Comparison of ENCODE assay signal across 30 cellular contexts in the genomic region with DNA sequence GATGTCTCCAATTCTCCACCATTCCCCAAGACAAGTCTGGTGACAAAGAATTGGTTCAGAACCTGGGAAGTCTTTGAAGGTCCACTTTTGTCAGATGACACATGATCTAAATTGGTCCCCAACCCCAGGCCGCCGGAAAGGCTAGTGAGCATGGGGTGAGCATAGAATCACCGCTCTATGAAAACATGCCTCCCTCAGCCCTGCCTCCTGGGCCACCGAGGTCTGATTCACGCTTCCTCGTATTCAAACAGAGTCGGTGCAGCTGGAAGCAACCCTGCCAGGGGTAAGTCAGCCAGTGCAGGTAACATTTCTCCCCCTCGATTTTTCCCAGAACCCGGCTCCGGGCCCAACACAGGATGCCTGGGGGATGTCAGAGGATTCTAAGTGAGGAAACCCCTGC. TPM values are rescaled to one million over a fixed set of nuclear protein-coding genes. Genes with fewer than 3 reads are reported as not detected.
DNase-seq lines count a peak whose midpoint lies in the region; ATAC-seq and TF ChIP-seq lines count a peak whose summit lies in the region.
"Had no signal": no experiment of that assay in that cellular context is flagged by ENCODE, and none has a peak within 500 bp of the region (broad histone marks: within the 10 kb centered on the region; RNA-seq: fewer than 3 reads in every experiment).

No MANE protein-coding gene starts in this region.

- H3K27ac Mint-ChIP-seq in T-helper 17 cell, result no peak overlapping the region
- H3K27ac Mint-ChIP-seq: activated CD4-positive, alpha-beta memory T cell treated with anti-CD3 and anti-CD28 coated beads for 36 hours; activated naive CD8-positive, alpha-beta T cell treated with anti-CD3 and anti-CD28 coated beads, Interleukin-2, amount 50 U/mL, for 24 hours; GM23338 had no signal

- in situ Hi-C loops in GM13977 (cut with MboI; ENCODE audit: low pct_unique_long_range_greater_than_20kb, low sequenced_read_pairs, unreplicated experiment), result no loop called here

- DNase-seq in heart left ventricle (peak in 3 of 5 donors; percentile 46 to 63 (median 54)), Right ventricle myocardium superior (no peak), left ventricle myocardium inferior (no peak), sigmoid colon (no peak), GM13977 (ENCODE audit: low spot score) (no peak), hypothalamus (lab: John Stamatoyannopoulos, UW) (no peak), T-helper 17 cell (no peak)
- DNase-seq: activated CD4-positive, alpha-beta memory T cell treated with anti-CD3 and anti-CD28 coated beads for 36 hours; activated CD4-positive, CD25-positive, alpha-beta regulatory T cell treated with anti-CD3 and anti-CD28 coated beads, Interleukin-2, amount 50 U/mL, for 72 hours; activated CD8-positive, alpha-beta memory T cell treated with anti-CD3 and anti-CD28 coated beads, Interleukin-2, amount 50 U/mL, for 4 hours; activated naive CD4-positive, alpha-beta T cell; activated naive CD8-positive, alpha-beta T cell treated with anti-CD3 and anti-CD28 coated beads, Interleukin-2, amount 50 U/mL, for 24 hours; DND-41; GF-D8; Kasumi-1; kidney glomerular epithelial cell; mesendoderm; NCI-H1417 treated with DMSO at 0.1 percent for 48 hours; NCI-H2081; NCI-H2227 treated with DMSO at 0.1 percent for 48 hours; NCI-H526; NK-92 treated with Interleukin-12 subunit alpha and Interleukin-12 subunit beta, amount 100 ng/mL, for 24 hours; posterior cingulate gyrus; stimulated activated CD4-positive, alpha-beta T cell treated with anti-CD3 and anti-CD28 coated beads, Interleukin-4, amount 100 ng/mL, for 1 hour; trophoblast cell had no signal

- no peak overlapping the region for H3K4me3 ChIP-seq in heart left ventricle
- no peak overlapping the region for H3K4me3 ChIP-seq in left ventricle myocardium inferior
- H3K4me3 ChIP-seq in sigmoid colon, result no peak overlapping the region
- H3K4me3 ChIP-seq: GM23338, SK-N-MC had no signal

- no peaks in the 10 kb centered on the region for H3K36me3 ChIP-seq in heart left ventricle
- H3K36me3 ChIP-seq in left ventricle myocardium inferior, result no peaks in the 10 kb centered on the region
- no peaks in the 10 kb centered on the region for H3K36me3 ChIP-seq in sigmoid colon

- intact Hi-C loops in heart left ventricle (cut with DNase I) (loop anchor here in 1 of 10 donors (5.0 kb wide), 1 partner anchor 33 kb away; no protein-coding TSS in a partner anchor), Right ventricle myocardium superior (cut with DNase I) (no loop called here), left ventricle myocardium inferior (cut with micrococcal nuclease) (no loop called here), sigmoid colon (cut with DNase I) (no loop called here)

- TF ChIP-seq POLR2A in heart left ventricle (IDR thresholded peaks at IDR 0.05), result peak in 1 of 2 donors; percentile 41
- TF ChIP-seq POLR2A in sigmoid colon (IDR thresholded peaks at IDR 0.05), result no peak

- H3K4me1 ChIP-seq in heart left ventricle (peaks cover 0 to 69% (median 36%) of the 10 kb centered on the region in 12 donors), left ventricle myocardium inferior (peaks cover 70% of the 10 kb centered on the region), sigmoid colon (peaks cover 0 to 44% (median 31%) of the 10 kb centered on the region in 4 donors)

- ATAC-seq in heart left ventricle, result peak in 3 of 4 donors; percentile 4 to 61 (median 49)
- no peak for ATAC-seq in Right ventricle myocardium superior (ENCODE audit: poor library complexity)
- no peak for ATAC-seq in T-helper 17 cell
- no peak for ATAC-seq in GM21381 (IDR thresholded peaks at IDR 0.05; ENCODE audit: unreplicated experiment)
- ATAC-seq: activated naive CD8-positive, alpha-beta T cell treated with anti-CD3 and anti-CD28 coated beads, Interleukin-2, amount 50 U/mL, for 24 hours; GM23338; sciatic nerve had no signal

- no peak for TF ChIP-seq EP300 in sigmoid colon (IDR thresholded peaks at IDR 0.05)

- peaks cover 5% of the 10 kb centered on the region for H3K36me3 Mint-ChIP-seq in T-helper 17 cell (ENCODE audit: low read depth)
- H3K36me3 Mint-ChIP-seq: activated CD4-positive, alpha-beta memory T cell treated with anti-CD3 and anti-CD28 coated beads for 36 hours had no signal

- H3K27me3 Mint-ChIP-seq in T-helper 17 cell, result peaks cover 7% of the 10 kb centered on the region
- H3K27me3 Mint-ChIP-seq: activated CD4-positive, alpha-beta memory T cell treated with anti-CD3 and anti-CD28 coated beads for 36 hours had no signal

- H3K27me3 ChIP-seq in heart left ventricle, result no peaks in the 10 kb centered on the region
- H3K27me3 ChIP-seq in left ventricle myocardium inferior (ENCODE audit: low read depth), result no peaks in the 10 kb centered on the region
- H3K27me3 ChIP-seq in sigmoid colon, result no peaks in the 10 kb centered on the region

- H3K9me3 ChIP-seq in heart left ventricle, result peaks cover 0 to 4% (median 0%) of the 10 kb centered on the region in 12 donors
- H3K9me3 ChIP-seq in left ventricle myocardium inferior (replicated peaks), result no peaks in the 10 kb centered on the region
- no peaks in the 10 kb centered on the region for H3K9me3 ChIP-seq in sigmoid colon
- H3K9me3 ChIP-seq in T-helper 17 cell (ENCODE audit: control insufficient read depth, low read length, poor library complexity, severe bottlenecking), result no peaks in the 10 kb centered on the region

- no peak for TF ChIP-seq CTCF in heart left ventricle (IDR thresholded peaks at IDR 0.05)
- no peak for TF ChIP-seq CTCF in left ventricle myocardium inferior (IDR thresholded peaks at IDR 0.05; ENCODE audit: borderline replicate concordance)
- no peak for TF ChIP-seq CTCF in sigmoid colon (IDR thresholded peaks at IDR 0.05)
- no peak for TF ChIP-seq CTCF in GM13977 (IDR thresholded peaks at IDR 0.05; ENCODE audit: extremely low read depth, insufficient read depth, missing control alignments)

- peaks cover 18% of the 10 kb centered on the region for H3K4me1 Mint-ChIP-seq in T-helper 17 cell

- WGBS in heart left ventricle, 4 donors, result 64 to 70% (median 68%) methylated on average over 7 to 10 of the region's 10 CpGs
- 87 to 88% methylated on average over 10 of the region's 10 CpGs for WGBS in sigmoid colon, 2 donors

- H3K27ac ChIP-seq in heart left ventricle, result peak overlapping the region in 11 of 12 donors; percentile 52 to 93 (median 78)
- peak overlapping the region; percentile 91 for H3K27ac ChIP-seq in left ventricle myocardium inferior (replicated peaks)
- H3K27ac ChIP-seq in sigmoid colon, result peak overlapping the region in 3 of 4 donors; percentile 82 to 92 (median 84)
- H3K27ac ChIP-seq: SK-N-MC had no signal

- H3K4me3 Mint-ChIP-seq in T-helper 17 cell, result no peak overlapping the region
- H3K4me3 Mint-ChIP-seq: activated CD4-positive, alpha-beta memory T cell treated with anti-CD3 and anti-CD28 coated beads for 36 hours; activated naive CD8-positive, alpha-beta T cell treated with anti-CD3 and anti-CD28 coated beads, Interleukin-2, amount 50 U/mL, for 24 hours; GM23338; neural crest cell had no signal

RNA-seq across cellular contexts. Expression of a gene that starts 33.9 kb away (rescaled TPM):
- total RNA-seq in heart left ventricle (10 to 100 TPM; 28.0 to 87.2 (median 45.0) TPM), Right ventricle myocardium superior (67.6 TPM), left ventricle myocardium inferior (65.2 TPM), sigmoid colon (10 to 100 TPM; 17.1 to 49.3 (median 28.3) TPM), T-helper 17 cell (100 to 1,000 TPM; 465 to 578 TPM)
- polyA plus RNA-seq in heart left ventricle (10 to 100 TPM; 14.4 to 24.2 TPM), sigmoid colon (10 to 100 TPM in 1 of 3 donors, 1 to 10 TPM in 2; 2.8 to 25.9 (median 3.6) TPM)
- polyA plus RNA-seq: GM23338 had no signal

Comparison
In these comparisons a context has a peak if more than half of its experiments do, and no peak if none do; other contexts are left out.
1. ATAC-seq: peak in heart left ventricle (3 of 4); none in Right ventricle myocardium superior (single experiment), T-helper 17 cell (single experiment) and GM21381 (single experiment).
2. DNase-seq: peak in heart left ventricle (3 of 5); none in Right ventricle myocardium superior (single experiment), left ventricle myocardium inferior (single experiment), sigmoid colon (single experiment), GM13977 (single experiment), hypothalamus (0 of 51) and T-helper 17 cell (0 of 3).
3. Peak in every context shown above with its lines, with median percentiles within 50 percentile points of each other: H3K27ac ChIP-seq.